Comparison of ENCODE assay signal across 18 cellular contexts in genomic region chr15:38682363-38682762, GRCh38.
A peak's percentile ranks its signal among the peaks of the same experiment; 100 is the strongest.
DNase-seq lines count a peak whose midpoint lies in the region; ATAC-seq, FAIRE-seq and TF ChIP-seq lines count a peak whose summit lies in the region.
"Had no signal": no experiment of that assay in that cellular context is flagged by ENCODE, and none has a peak within 500 bp of the region (broad histone marks: within the 10 kb centered on the region; RNA-seq: fewer than 3 reads in every experiment).

No MANE protein-coding gene starts in this region.

- peaks cover 69% of the 10 kb centered on the region for H3K4me1 ChIP-seq in Karpas-422 (ENCODE audit: low read length)
- peaks cover 5% of the 10 kb centered on the region for H3K4me1 ChIP-seq in GM12878 (ENCODE audit: control insufficient read depth, insufficient read depth, low read length)
- H3K4me1 ChIP-seq in right atrium auricular region, result no peaks in the 10 kb centered on the region

- H3K27ac ChIP-seq in Karpas-422 (ENCODE audit: low read length) (peak overlapping the region; percentile 97), GM12878 (ENCODE audit: control insufficient read depth, insufficient read depth) (no peak overlapping the region), right atrium auricular region (no peak overlapping the region)
- H3K27ac ChIP-seq: C4-2B, GM23248, HL-60, RWPE1 had no signal

- WGBS in GM12878 (ENCODE audit: insufficient coverage, insufficient replicate concordance, low lambda C conversion rate, missing lambda C conversion rate), result 85% methylated on average over 3 of the region's 3 CpGs

- H3K36me3 ChIP-seq in Karpas-422 (ENCODE audit: insufficient read depth, low read length) (no peaks in the 10 kb centered on the region), GM12878 (ENCODE audit: control insufficient read depth in 2 of 2, insufficient read depth in 2 of 2, low read length in 1 of 2) (no peaks in the 10 kb centered on the region), right atrium auricular region (no peaks in the 10 kb centered on the region)

- BruUV-seq in GM12878 (replicated peaks; lab: Mats Ljungman, UMichigan), result no TSS peak

- POLR2A ChIA-PET in GM12878 (lab: Charles Lee), result interaction anchor here (0.5 to 2.9 kb wide), 20 partner anchors 9 to 242 kb away, joined by 3 to 33 read pairs (median 4); partner anchors contain the start of gene RASGRP1

- in situ Hi-C loops in GM12878 (cut with MboI), result no loop called here

- H3K9me3 ChIP-seq in Karpas-422 (ENCODE audit: low read length) (no peaks in the 10 kb centered on the region), GM12878 (replicated peaks; ENCODE audit: control insufficient read depth, insufficient read depth, low read length) (no peaks in the 10 kb centered on the region), right atrium auricular region (no peaks in the 10 kb centered on the region)

- no peak for TF ChIP-seq CTCF in natural killer cell (IDR thresholded peaks at IDR 0.05)
- no peak for TF ChIP-seq CTCF in GM12878 (IDR thresholded peaks at IDR 0.05 in 2 of 3, conservative IDR thresholded peaks at IDR 0.05 in 1 of 3; ENCODE audit: control insufficient read depth in 2 of 3, extremely low read depth in 1 of 3, insufficient read depth in 1 of 3, low read depth in 3 of 3, low read length in 3 of 3)
- TF ChIP-seq CTCF in right atrium auricular region (IDR thresholded peaks at IDR 0.05), result no peak

- ATAC-seq in natural killer cell treated with Interleukin-12 subunit alpha and Interleukin-12 subunit beta and Interleukin-15 and Interleukin-18, amount 100 ng/mL, for 72 hours, result no peak
- ATAC-seq in natural killer cell, result no peak
- no peak for ATAC-seq in GM12878
- ATAC-seq: PC-3 had no signal

- no peak for TF ChIP-seq EP300 in GM12878 (IDR thresholded peaks at IDR 0.05; ENCODE audit: borderline replicate concordance in 1 of 2, control insufficient read depth in 1 of 2, low read depth in 2 of 2, low read length in 2 of 2)

- no peaks in the 10 kb centered on the region for H4K20me1 ChIP-seq in Karpas-422 (ENCODE audit: insufficient read depth, low read depth, low read length)
- no peaks in the 10 kb centered on the region for H4K20me1 ChIP-seq in GM12878 (ENCODE audit: control insufficient read depth, insufficient read depth)

- CTCF ChIA-PET in GM12878 (lab: Yijun Ruan, JAX), result interaction anchor here (0.9 to 15.4 kb wide), 43 partner anchors 8 to 242 kb away, joined by 3 to 288 read pairs (median 8); partner anchors contain the start of genes FAM98B and RASGRP1

- H3K27ac Mint-ChIP-seq in natural killer cell treated with Interleukin-12 subunit alpha and Interleukin-12 subunit beta and Interleukin-15 and Interleukin-18, amount 100 ng/mL, for 72 hours, result peak overlapping the region; percentile 91 to 96
- no peak overlapping the region for H3K27ac Mint-ChIP-seq in natural killer cell

- H3K4me3 ChIP-seq in Karpas-422 (ENCODE audit: low read length), result peak overlapping the region; percentile 34; the same call in 1 of the 2 replicates
- H3K4me3 ChIP-seq in GM12878, result no peak overlapping the region
- H3K4me3 ChIP-seq in right atrium auricular region, result no peak overlapping the region
- H3K4me3 ChIP-seq: GM23248 had no signal

- H3K4me2 ChIP-seq in Karpas-422 (ENCODE audit: low read depth, low read length, poor library complexity, severe bottlenecking) (peak overlapping the region; percentile 64), GM12878 (ENCODE audit: control insufficient read depth, insufficient read depth) (no peak overlapping the region)

- peaks cover 8% of the 10 kb centered on the region for H3K36me3 Mint-ChIP-seq in natural killer cell treated with Interleukin-12 subunit alpha and Interleukin-12 subunit beta and Interleukin-15 and Interleukin-18, amount 100 ng/mL, for 72 hours
- H3K36me3 Mint-ChIP-seq in natural killer cell, result no peaks in the 10 kb centered on the region

- H3K4me1 Mint-ChIP-seq in natural killer cell treated with Interleukin-12 subunit alpha and Interleukin-12 subunit beta and Interleukin-15 and Interleukin-18, amount 100 ng/mL, for 72 hours (ENCODE audit: low read depth in 2 of 2), result peaks cover 63 to 72% of the 10 kb centered on the region in 2 donors
- peaks cover 36 to 40% of the 10 kb centered on the region in 2 donors for H3K4me1 Mint-ChIP-seq in natural killer cell

- no peaks in the 10 kb centered on the region for H3K9me2 ChIP-seq in Karpas-422 (replicated peaks; ENCODE audit: insufficient read depth, low read length)

- H3K27me3 ChIP-seq in Karpas-422 (ENCODE audit: low read length) (no peaks in the 10 kb centered on the region), GM12878 (replicated peaks in 1 of 2; ENCODE audit: control insufficient read depth in 2 of 2, insufficient read depth in 2 of 2, low read length in 1 of 2) (no peaks in the 10 kb centered on the region), right atrium auricular region (no peaks in the 10 kb centered on the region)

- H3K4me3 Mint-ChIP-seq in natural killer cell treated with Interleukin-12 subunit alpha and Interleukin-12 subunit beta and Interleukin-15 and Interleukin-18, amount 100 ng/mL, for 72 hours, result no peak overlapping the region
- no peak overlapping the region for H3K4me3 Mint-ChIP-seq in natural killer cell

- TF ChIP-seq RAD21 in GM12878 (IDR thresholded peaks at IDR 0.05; ENCODE audit: insufficient read depth, low read depth, low read length), result no peak

- peak overlapping the region; percentile 50; the same call in 1 of the 2 replicates for H2AFZ ChIP-seq in Karpas-422 (ENCODE audit: low read length)
- peak overlapping the region; percentile 45; the same call in 1 of the 2 replicates for H2AFZ ChIP-seq in GM12878 (ENCODE audit: control insufficient read depth, low read depth, low read length)
- H2AFZ ChIP-seq: GM23248 had no signal

- no peak for DNase-seq in natural killer cell treated with Interleukin-12 subunit alpha and Interleukin-12 subunit beta and Interleukin-15 and Interleukin-18, amount 100 ng/mL, for 72 hours (ENCODE audit: low spot score)
- DNase-seq in natural killer cell (no peak), Karpas-422 (no peak), GM12878 (ENCODE audit: low read depth, low spot score) (no peak), right atrium auricular region (ENCODE audit: low spot score) (no peak), NCI-H1105 (lab: John Stamatoyannopoulos, UW) (no peak)
- DNase-seq in stimulated activated CD4-positive, alpha-beta T cell treated with anti-CD3 and anti-CD28 coated beads, Interleukin-2, amount 100 ng/mL, for 24 hours, result no peak
- DNase-seq: GF-D8, GM23248, HCEC 1CT, NCI-H187, NCI-H2107, NCI-H510A, NCI-H748 treated with DMSO at 0.1 percent for 48 hours, PC-3 had no signal

- H3K9me3 Mint-ChIP-seq in natural killer cell treated with Interleukin-12 subunit alpha and Interleukin-12 subunit beta and Interleukin-15 and Interleukin-18, amount 100 ng/mL, for 72 hours, result peaks cover 8% of the 10 kb centered on the region
- H3K9me3 Mint-ChIP-seq in natural killer cell, result no peaks in the 10 kb centered on the region

- no peaks in the 10 kb centered on the region for H3K79me2 ChIP-seq in Karpas-422 (ENCODE audit: low read length)
- H3K79me2 ChIP-seq in GM12878 (ENCODE audit: control insufficient read depth, insufficient read depth, low read length), result no peaks in the 10 kb centered on the region

- SMC1A ChIA-PET in GM12878 (lab: Charles Lee; ENCODE audit: uncharacterized antibody, unreplicated experiment), result interaction anchor here (0.6 to 17.6 kb wide), 40 partner anchors 9 to 688 kb away, joined by 3 to 293 read pairs (median 11); partner anchors contain the start of genes FAM98B and RASGRP1

- RAD21 ChIA-PET in GM12878 (lab: Charles Lee; ENCODE audit: unreplicated experiment), result interaction anchor here (0.7 to 12.0 kb wide), 30 partner anchors 9 to 258 kb away, joined by 3 to 322 read pairs (median 12); partner anchors contain the start of genes FAM98B and RASGRP1

- intact Hi-C loops in natural killer cell (cut with micrococcal nuclease), result no loop called here
- intact Hi-C loops in GM12878 (cut with micrococcal nuclease; ENCODE audit: unreplicated experiment), result loop anchor here (2.0 kb wide), 1 partner anchor 242 kb away; no protein-coding TSS in a partner anchor

- no peaks in the 10 kb centered on the region for H3K27me3 Mint-ChIP-seq in natural killer cell treated with Interleukin-12 subunit alpha and Interleukin-12 subunit beta and Interleukin-15 and Interleukin-18, amount 100 ng/mL, for 72 hours
- peaks cover 0 to 3% of the 10 kb centered on the region in 2 donors for H3K27me3 Mint-ChIP-seq in natural killer cell (ENCODE audit: low read depth in 2 of 2)

- no peak for TF ChIP-seq POLR2A in GM12878 (IDR thresholded peaks at IDR 0.05; ENCODE audit: low read depth, low read length)

- no peak for FAIRE-seq in GM12878 (lab: Jason Lieb, UNC)

- H3K9ac ChIP-seq in Karpas-422 (ENCODE audit: low read length) (peak overlapping the region; percentile 69), GM12878 (ENCODE audit: control insufficient read depth, insufficient read depth, low read length) (no peak overlapping the region)
- H3K9ac ChIP-seq: GM23248 had no signal

TF ChIP-seq in GM12878, 131 proteins besides CTCF, POLR2A, EP300 and RAD21:
- no peak for TF ChIP-seq BHLHE40 (IDR thresholded peaks at IDR 0.05; ENCODE audit: borderline replicate concordance in 1 of 2, low read depth in 2 of 2, low read length in 1 of 2)
- no peak for TF ChIP-seq CBFB (IDR thresholded peaks at IDR 0.05; ENCODE audit: low read depth)
- TF ChIP-seq YY1 (IDR thresholded peaks at IDR 0.05; ENCODE audit: low read depth, low read length), result no peak
- no peak for TF ChIP-seq NBN (IDR thresholded peaks at IDR 0.05)
- no peak for TF ChIP-seq POLR2AphosphoS2 (IDR thresholded peaks at IDR 0.05; ENCODE audit: low read depth, low read length)

Comparison
In these comparisons a context has a peak if more than half of its experiments do, and no peak if none do; other contexts are left out.
1. H3K27ac Mint-ChIP-seq: peak in natural killer cell treated with Interleukin-12 subunit alpha and Interleukin-12 subunit beta and Interleukin-15 and Interleukin-18, amount 100 ng/mL, for 72 hours (2 of 2); none in natural killer cell (0 of 2).